8 cellular contexts compared by ENCODE assay signal in genomic region chr1:9823693-9823942, GRCh38. TPM values are rescaled to one million over a fixed set of nuclear protein-coding genes. Genes with fewer than 3 reads are reported as not detected.
DNase-seq lines count a peak whose midpoint lies in the region; ATAC-seq and TF ChIP-seq lines count a peak whose summit lies in the region.

No MANE protein-coding gene starts in this region.

- H3K4me2 ChIP-seq in mesendoderm (ENCODE audit: low read length) = no peak overlapping the region

- H2BK15ac ChIP-seq in mesendoderm (replicated peaks; ENCODE audit: low read depth) = no peak overlapping the region

- H3K4me1 ChIP-seq in mesendoderm (ENCODE audit: control insufficient read depth, low read depth, low read length) = peaks cover 6% of the 10 kb centered on the region

- H3K9me3 Mint-ChIP-seq in brain = peaks cover 0 to 4% (median 0%) of the 10 kb centered on the region in 5 experiments

- H3K56ac ChIP-seq in mesendoderm (ENCODE audit: low read length) = peak overlapping the region; percentile 88

- H3K4me3 Mint-ChIP-seq in brain = peak overlapping the region in 4 of 5 experiments; percentile 45 to 66 (median 60)

- WGBS in mesendoderm (ENCODE audit: extremely low coverage, insufficient coverage, low lambda C conversion rate) = no CpG with 5 or more reads among the region's 40 CpGs

- peaks cover 12% of the 10 kb centered on the region for H3K27me3 Mint-ChIP-seq in brain

- peaks cover 23% of the 10 kb centered on the region for H3K79me2 ChIP-seq in mesendoderm (ENCODE audit: control insufficient read depth, insufficient read depth, low read length)

- H2BK5ac ChIP-seq in mesendoderm (ENCODE audit: low read length) = no peak overlapping the region

- no peak overlapping the region for H4K5ac ChIP-seq in mesendoderm (ENCODE audit: low read length)

- H3K18ac ChIP-seq in mesendoderm (ENCODE audit: low read length) = peak overlapping the region; percentile 92

- DNase-seq in mesendoderm = no peak
- DNase-seq in COR-L47 (lab: John Stamatoyannopoulos, UW) = no peak
- no peak for DNase-seq in inferior parietal cortex (ENCODE audit: extremely low spot score)
- no peak for DNase-seq in DMS153 (lab: John Stamatoyannopoulos, UW)
- no peak for DNase-seq in activated CD4-positive, alpha-beta T cell treated with anti-CD3 and anti-CD28 coated beads, Interleukin-2, amount 50 U/mL, for 1 hour

- H4K8ac ChIP-seq in mesendoderm (ENCODE audit: low read depth, low read length) = no peak overlapping the region

- peak; percentile 33 for ATAC-seq in GM18909 (IDR thresholded peaks at IDR 0.05; ENCODE audit: poor library complexity, unreplicated experiment)
- peak; percentile 6 for ATAC-seq in HG03139 (IDR thresholded peaks at IDR 0.05; ENCODE audit: unreplicated experiment)

- peaks cover 2% of the 10 kb centered on the region for H3K79me1 ChIP-seq in mesendoderm (ENCODE audit: low read length)

- H3K27ac Mint-ChIP-seq in brain = no peak overlapping the region

- TF ChIP-seq CTCF in brain (conservative IDR thresholded peaks at IDR 0.05) = no peak

- H2BK120ac ChIP-seq in mesendoderm (ENCODE audit: low read depth, low read length) = peak overlapping the region; percentile 95

- peak overlapping the region; percentile 79 for H3K4me3 ChIP-seq in mesendoderm (ENCODE audit: low read length)

- H3K4ac ChIP-seq in mesendoderm (ENCODE audit: low read depth, low read length) = peak overlapping the region; percentile 73

- H3K27me3 ChIP-seq in mesendoderm (ENCODE audit: insufficient read depth, low read length, poor library complexity) = no peaks in the 10 kb centered on the region

- H3K27ac ChIP-seq in mesendoderm (ENCODE audit: low read depth, low read length) = peak overlapping the region; percentile 88

- H3K36me3 ChIP-seq in mesendoderm (ENCODE audit: control insufficient read depth, insufficient read depth, low read length) = no peaks in the 10 kb centered on the region

- no peak overlapping the region for H3K23ac ChIP-seq in mesendoderm (ENCODE audit: low read length)

- no peak overlapping the region for H2AK5ac ChIP-seq in mesendoderm (ENCODE audit: low read length)

- peak overlapping the region; percentile 88 for H3K9ac ChIP-seq in mesendoderm (ENCODE audit: low read length)

- H3K36me3 Mint-ChIP-seq in brain = peaks cover 11% of the 10 kb centered on the region

- peaks cover 54% of the 10 kb centered on the region for H3K4me1 Mint-ChIP-seq in brain

RNA-seq across cellular contexts. Expression of gene CLSTN1, which starts 0.1 kb away (rescaled TPM):
- polyA plus RNA-seq in brain (ENCODE audit: insufficient read depth, low read depth, low replicate concordance) = 416 TPM
- 43.7 TPM for polyA plus RNA-seq in mesendoderm (2013, experiment 1 of 2)
- 43.4 TPM for polyA plus RNA-seq in mesendoderm (2013, experiment 2 of 2)
